Comparison of ENCODE assay signal across 33 cellular contexts in genomic region chr11:55819330-55819729, GRCh38. TPM values are rescaled to one million over a fixed set of nuclear protein-coding genes. Genes with fewer than 3 reads are reported as not detected.
"Had no signal": no experiment of that assay in that cellular context is flagged by ENCODE, and none has a peak within 500 bp of the region (broad histone marks: within the 10 kb centered on the region; RNA-seq: fewer than 3 reads in every experiment).

Gene OR5D18 (plus strand): TSS chr11:55819630. CDS start chr11:55819630, 0 bp downstream.

- ATAC-seq: stimulated activated effector memory CD8-positive, alpha-beta T cell treated with anti-CD3 and anti-CD28 coated beads, Interleukin-12 subunit alpha, Interleukin-12 subunit beta, amount 100 ng/mL, for 72 hours; stimulated activated memory B cell treated with anti-CD40 and anti-IgM and Interleukin-4, amounts not matched to agents 10 μg/mL and 1 μg/mL and 100 μg/mL, for 72 hours; stimulated activated naive B cell treated with anti-CD40 and anti-IgM and Interleukin-4, amounts not matched to agents 10 μg/mL and 1 μg/mL and 100 μg/mL, for 72 hours; stimulated activated naive CD8-positive, alpha-beta T cell treated with anti-CD3 and anti-CD28 coated beads, Interleukin-15, amount 100 ng/mL, for 72 hours; stimulated activated naive CD8-positive, alpha-beta T cell treated with anti-CD3 and anti-CD28 coated beads, Interleukin-15, Interleukin-2, amounts not matched to agents 100 U/mL and 50 U/mL, for 24 hours; upper lobe of right lung had no signal

- DNase-seq: stimulated activated CD4-positive, alpha-beta T cell treated with anti-CD3 and anti-CD28 coated beads, Interleukin-2, amount 100 ng/mL, for 48 hours; stimulated activated CD4-positive, alpha-beta T cell treated with anti-CD3 and anti-CD28 coated beads, Interleukin-4, amount 100 ng/mL, for 1 hour; stimulated activated CD4-positive, alpha-beta T cell treated with anti-CD3 and anti-CD28 coated beads, Interleukin-4, amount 100 ng/mL, for 24 hours; stimulated activated CD4-positive, alpha-beta T cell treated with anti-CD3 and anti-CD28 coated beads, Interleukin-4, amount 100 ng/mL, for 4 hours; stimulated activated CD8-positive, alpha-beta memory T cell treated with anti-CD3 and anti-CD28 coated beads, Interleukin-4, amount 100 ng/mL, for 48 hours; stimulated activated naive B cell treated with anti-CD40 and anti-IgM and Interleukin-4, amounts not matched to agents 10 μg/mL and 1 μg/mL and 100 μg/mL, for 72 hours; stimulated activated naive CD4-positive, alpha-beta T cell; stimulated activated naive CD4-positive, alpha-beta T cell treated with Interleukin-2 at 50 U/mL for 16 hours; stimulated activated naive CD8-positive, alpha-beta T cell treated with anti-CD3 and anti-CD28 coated beads, Interleukin-15, amount 100 ng/mL, for 72 hours; stimulated activated naive CD8-positive, alpha-beta T cell treated with anti-CD3 and anti-CD28 coated beads, Interleukin-15, Interleukin-2, amounts not matched to agents 100 U/mL and 50 U/mL, for 24 hours; stomach; substantia nigra; testis; thyroid gland; tibial artery; transverse colon; trophoblast cell; upper lobe of left lung; upper lobe of right lung; uterus had no signal

- H3K27me3 ChIP-seq: stomach, suprapubic skin, testis, thyroid gland, tibial artery, tibial nerve, transverse colon, upper lobe of left lung, upper lobe of right lung, uterus, vagina had no signal

- H3K36me3 Mint-ChIP-seq: stimulated activated effector memory CD8-positive, alpha-beta T cell treated with anti-CD3 and anti-CD28 coated beads, Interleukin-12 subunit alpha, Interleukin-12 subunit beta, amount 100 ng/mL, for 72 hours; stimulated activated memory B cell treated with anti-CD40 and anti-IgM and Interleukin-4, amounts not matched to agents 10 μg/mL and 1 μg/mL and 100 μg/mL, for 72 hours; stimulated activated naive B cell treated with anti-CD40 and anti-IgM and Interleukin-4, amounts not matched to agents 10 μg/mL and 1 μg/mL and 100 μg/mL, for 72 hours; type B pancreatic cell had no signal

- H3K27ac ChIP-seq: stomach, suprapubic skin, testis, thoracic aorta, thyroid gland, tibial artery, tibial nerve, transverse colon, upper lobe of left lung, upper lobe of right lung, uterus, vagina had no signal

- H3K27ac Mint-ChIP-seq: stimulated activated effector memory CD8-positive, alpha-beta T cell treated with anti-CD3 and anti-CD28 coated beads, Interleukin-12 subunit alpha, Interleukin-12 subunit beta, amount 100 ng/mL, for 72 hours; stimulated activated memory B cell treated with anti-CD40 and anti-IgM and Interleukin-4, amounts not matched to agents 10 μg/mL and 1 μg/mL and 100 μg/mL, for 72 hours; stimulated activated naive B cell treated with anti-CD40 and anti-IgM and Interleukin-4, amounts not matched to agents 10 μg/mL and 1 μg/mL and 100 μg/mL, for 72 hours; stimulated activated naive CD8-positive, alpha-beta T cell treated with anti-CD3 and anti-CD28 coated beads, Interleukin-15, amount 100 ng/mL, for 72 hours; stimulated activated naive CD8-positive, alpha-beta T cell treated with anti-CD3 and anti-CD28 coated beads, Interleukin-15, Interleukin-2, amounts not matched to agents 100 ng/mL and 50 ng/mL, for 24 hours; type B pancreatic cell had no signal

- H3K9me3 Mint-ChIP-seq: type B pancreatic cell had no signal

- H3K36me3 ChIP-seq: stomach, suprapubic skin, thoracic aorta, thyroid gland, tibial artery, tibial nerve, transverse colon, upper lobe of left lung, upper lobe of right lung, uterus, vagina had no signal

- H3K4me3 ChIP-seq: stomach, suprapubic skin, thoracic aorta, thyroid gland, tibial artery, tibial nerve, transverse colon, upper lobe of left lung, upper lobe of right lung, uterus, vagina had no signal

- H3K4me1 Mint-ChIP-seq: stimulated activated effector memory CD8-positive, alpha-beta T cell treated with anti-CD3 and anti-CD28 coated beads, Interleukin-12 subunit alpha, Interleukin-12 subunit beta, amount 100 ng/mL, for 72 hours; stimulated activated memory B cell treated with anti-CD40 and anti-IgM and Interleukin-4, amounts not matched to agents 10 μg/mL and 1 μg/mL and 100 μg/mL, for 72 hours; stimulated activated naive B cell treated with anti-CD40 and anti-IgM and Interleukin-4, amounts not matched to agents 10 μg/mL and 1 μg/mL and 100 μg/mL, for 72 hours; stimulated activated naive CD8-positive, alpha-beta T cell treated with anti-CD3 and anti-CD28 coated beads, Interleukin-15, amount 100 ng/mL, for 72 hours had no signal

- H3K27me3 Mint-ChIP-seq: stimulated activated memory B cell treated with anti-CD40 and anti-IgM and Interleukin-4, amounts not matched to agents 10 μg/mL and 1 μg/mL and 100 μg/mL, for 72 hours; stimulated activated naive B cell treated with anti-CD40 and anti-IgM and Interleukin-4, amounts not matched to agents 10 μg/mL and 1 μg/mL and 100 μg/mL, for 72 hours; stimulated activated naive CD8-positive, alpha-beta T cell treated with anti-CD3 and anti-CD28 coated beads, Interleukin-15, amount 100 ng/mL, for 72 hours; stimulated activated naive CD8-positive, alpha-beta T cell treated with anti-CD3 and anti-CD28 coated beads, Interleukin-15, Interleukin-2, amounts not matched to agents 100 ng/mL and 50 ng/mL, for 24 hours; type B pancreatic cell had no signal

- H3K4me1 ChIP-seq: stomach, suprapubic skin, testis, thyroid gland, tibial artery, tibial nerve, transverse colon, upper lobe of left lung, upper lobe of right lung, uterus, vagina had no signal

- H3K9me3 ChIP-seq: suprapubic skin, testis, thoracic aorta, thyroid gland, tibial artery, tibial nerve, upper lobe of left lung, upper lobe of right lung, uterus, vagina had no signal

- H3K4me3 Mint-ChIP-seq: stimulated activated effector memory CD8-positive, alpha-beta T cell treated with anti-CD3 and anti-CD28 coated beads, Interleukin-12 subunit alpha, Interleukin-12 subunit beta, amount 100 ng/mL, for 72 hours; stimulated activated memory B cell treated with anti-CD40 and anti-IgM and Interleukin-4, amounts not matched to agents 10 μg/mL and 1 μg/mL and 100 μg/mL, for 72 hours; stimulated activated naive B cell treated with anti-CD40 and anti-IgM and Interleukin-4, amounts not matched to agents 10 μg/mL and 1 μg/mL and 100 μg/mL, for 72 hours; stimulated activated naive CD8-positive, alpha-beta T cell treated with anti-CD3 and anti-CD28 coated beads, Interleukin-15, amount 100 ng/mL, for 72 hours; stimulated activated naive CD8-positive, alpha-beta T cell treated with anti-CD3 and anti-CD28 coated beads, Interleukin-15, Interleukin-2, amounts not matched to agents 100 ng/mL and 50 ng/mL, for 24 hours; type B pancreatic cell had no signal

RNA-seq across cellular contexts. Expression of gene OR5D18, which starts in this region (rescaled TPM):
- total RNA-seq: stomach, subcutaneous adipose tissue, suprapubic skin, temporal lobe, testis, thoracic aorta, thyroid gland, tibial nerve, transverse colon, upper lobe of left lung, upper lobe of right lung, ureter, urinary bladder, uterus, vagina had no signal
- polyA plus RNA-seq: stomach, thymus, urinary bladder had no signal
